Comparison of ENCODE assay signal across 1 cellular context in the genomic region with DNA sequence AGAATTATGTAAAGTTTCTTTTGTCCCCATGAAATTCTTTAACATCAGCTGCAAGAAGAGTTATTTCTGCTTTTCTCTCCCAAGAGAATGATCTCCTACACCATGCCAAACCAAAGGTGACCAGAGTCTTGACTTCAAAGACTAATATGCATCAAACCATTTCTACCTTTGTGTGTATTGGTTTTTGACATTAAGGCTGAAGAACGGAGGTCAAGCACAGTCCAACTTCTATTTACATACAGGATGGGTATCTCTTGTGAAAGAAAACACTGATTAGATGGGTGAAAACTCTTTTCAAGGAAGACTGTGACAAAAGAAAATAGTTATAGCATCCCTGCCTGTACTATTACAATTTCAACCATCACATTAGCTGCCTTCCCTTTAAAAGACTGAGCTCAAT.
TF ChIP-seq lines count a peak whose summit lies in the region.

No MANE protein-coding gene starts in this region.

TF ChIP-seq in HepG2, 621 proteins besides CTCF, POLR2A, EP300 and RAD21 (continued from another document and continues in another):
- TF ChIP-seq, protein P1, sequence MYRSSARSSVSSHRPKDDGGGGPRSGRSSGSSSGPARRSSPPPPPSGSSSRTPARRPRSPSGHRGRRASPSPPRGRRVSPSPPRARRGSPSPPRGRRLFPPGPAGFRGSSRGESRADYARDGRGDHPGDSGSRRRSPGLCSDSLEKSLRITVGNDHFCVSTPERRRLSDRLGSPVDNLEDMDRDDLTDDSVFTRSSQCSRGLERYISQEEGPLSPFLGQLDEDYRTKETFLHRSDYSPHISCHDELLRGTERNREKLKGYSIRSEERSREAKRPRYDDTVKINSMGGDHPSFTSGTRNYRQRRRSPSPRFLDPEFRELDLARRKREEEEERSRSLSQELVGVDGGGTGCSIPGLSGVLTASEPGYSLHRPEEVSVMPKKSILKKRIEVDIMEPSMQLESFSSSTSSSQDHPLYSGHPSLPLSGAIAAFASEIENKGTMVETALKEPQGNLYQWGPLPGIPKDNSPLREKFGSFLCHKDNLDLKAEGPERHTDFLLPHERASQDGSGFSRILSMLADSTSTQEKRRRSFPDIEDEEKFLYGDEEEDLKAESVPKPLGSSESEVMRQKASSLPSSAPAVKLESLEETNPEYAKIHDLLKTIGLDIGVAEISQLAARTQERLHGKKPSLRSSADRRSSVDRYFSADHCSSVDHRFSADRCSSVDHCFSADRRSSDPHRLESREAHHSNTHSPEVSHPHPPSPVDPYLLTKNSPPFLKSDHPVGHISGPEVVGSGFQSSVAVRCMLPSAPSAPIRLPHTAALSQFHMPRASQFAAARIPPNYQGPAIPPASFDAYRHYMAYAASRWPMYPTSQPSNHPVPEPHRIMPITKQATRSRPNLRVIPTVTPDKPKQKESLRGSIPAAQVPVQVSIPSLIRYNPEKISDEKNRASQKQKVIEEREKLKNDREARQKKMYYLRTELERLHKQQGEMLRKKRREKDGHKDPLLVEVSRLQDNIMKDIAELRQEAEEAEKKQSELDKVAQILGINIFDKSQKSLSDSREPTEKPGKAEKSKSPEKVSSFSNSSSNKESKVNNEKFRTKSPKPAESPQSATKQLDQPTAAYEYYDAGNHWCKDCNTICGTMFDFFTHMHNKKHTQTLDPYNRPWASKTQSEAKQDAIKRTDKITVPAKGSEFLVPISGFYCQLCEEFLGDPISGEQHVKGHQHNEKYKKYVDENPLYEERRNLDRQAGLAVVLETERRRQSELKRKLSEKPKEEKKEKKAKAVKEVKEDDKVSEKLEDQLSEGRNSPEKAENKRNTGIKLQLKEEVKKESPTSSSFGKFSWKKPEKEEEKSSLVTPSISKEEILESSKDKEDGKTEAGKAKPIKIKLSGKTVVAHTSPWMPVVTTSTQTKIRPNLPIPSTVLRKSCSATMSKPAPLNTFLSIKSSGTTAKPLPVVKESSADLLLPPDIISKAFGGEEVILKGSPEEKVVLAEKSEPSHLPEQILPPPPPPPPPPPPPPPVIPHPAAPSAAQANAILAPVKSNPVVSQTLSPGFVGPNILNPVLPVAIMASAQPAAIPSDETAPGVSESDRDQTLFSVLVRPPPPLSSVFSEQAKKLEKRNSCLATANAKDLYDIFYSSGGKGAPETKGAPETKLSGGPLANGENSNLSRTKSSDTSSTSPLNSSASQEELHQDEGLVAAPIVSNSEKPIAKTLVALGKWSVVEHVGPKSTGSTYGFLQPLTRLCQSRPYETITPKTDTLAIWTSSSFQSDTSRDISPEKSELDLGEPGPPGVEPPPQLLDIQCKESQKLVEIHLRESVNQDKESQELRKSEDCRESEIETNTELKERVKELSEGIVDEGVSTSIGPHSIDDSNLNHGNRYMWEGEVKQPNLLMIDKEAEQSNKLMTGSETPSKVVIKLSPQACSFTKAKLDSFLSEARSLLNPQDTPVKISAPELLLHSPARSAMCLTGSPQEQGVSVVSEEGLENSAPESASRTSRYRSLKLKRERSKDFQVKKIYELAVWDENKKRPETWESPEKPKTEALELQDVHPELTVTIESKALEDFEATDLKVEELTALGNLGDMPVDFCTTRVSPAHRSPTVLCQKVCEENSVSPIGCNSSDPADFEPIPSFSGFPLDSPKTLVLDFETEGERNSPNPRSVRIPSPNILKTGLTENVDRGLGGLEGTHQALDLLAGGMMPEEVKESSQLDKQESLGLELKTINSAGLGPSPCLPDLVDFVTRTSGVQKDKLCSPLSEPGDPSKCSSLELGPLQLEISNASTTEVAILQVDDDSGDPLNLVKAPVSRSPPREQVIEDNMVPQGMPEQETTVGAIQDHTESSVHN (CRISPR knock-in tag; IDR thresholded peaks at IDR 0.05): no peak
- TF ChIP-seq GFI1 (CRISPR knock-in tag; IDR thresholded peaks at IDR 0.05; ENCODE audit: borderline replicate concordance) (peak; percentile 41; the same call in 1 of the 2 replicates), ELF3 (CRISPR knock-in tag; IDR thresholded peaks at IDR 0.05) (peak; percentile 27; the same call in 1 of the 2 replicates), ZSCAN29 (CRISPR knock-in tag; conservative IDR thresholded peaks at IDR 0.05) (no peak), TSC22D2 (CRISPR knock-in tag; IDR thresholded peaks at IDR 0.05; ENCODE audit: borderline replicate concordance) (no peak), ZMYM4 (CRISPR knock-in tag; IDR thresholded peaks at IDR 0.05) (no peak), MLLT10 (CRISPR knock-in tag; IDR thresholded peaks at IDR 0.05) (no peak), ZBTB7B (CRISPR knock-in tag; IDR thresholded peaks at IDR 0.05) (no peak), ZNF225 (CRISPR knock-in tag; IDR thresholded peaks at IDR 0.05) (no peak), NR2C2 (CRISPR knock-in tag; IDR thresholded peaks at IDR 0.05; ENCODE audit: borderline replicate concordance) (no peak), ZNF652 (CRISPR knock-in tag; IDR thresholded peaks at IDR 0.05; ENCODE audit: borderline replicate concordance, low read depth) (no peak), GABPB1 (CRISPR knock-in tag; IDR thresholded peaks at IDR 0.05) (no peak), ZNF746 (CRISPR knock-in tag; IDR thresholded peaks at IDR 0.05) (no peak), NFE2L2 (IDR thresholded peaks at IDR 0.05; ENCODE audit: low read length) (no peak), FOXP1 (IDR thresholded peaks at IDR 0.05) (no peak), FOXP1 (CRISPR knock-in tag; IDR thresholded peaks at IDR 0.05) (peak; percentile 25; the same call in 1 of the 2 replicates), HDAC2 (CRISPR knock-in tag; IDR thresholded peaks at IDR 0.05) (peak; percentile 34; the same call in 1 of the 2 replicates)
- TF ChIP-seq, protein P2, sequence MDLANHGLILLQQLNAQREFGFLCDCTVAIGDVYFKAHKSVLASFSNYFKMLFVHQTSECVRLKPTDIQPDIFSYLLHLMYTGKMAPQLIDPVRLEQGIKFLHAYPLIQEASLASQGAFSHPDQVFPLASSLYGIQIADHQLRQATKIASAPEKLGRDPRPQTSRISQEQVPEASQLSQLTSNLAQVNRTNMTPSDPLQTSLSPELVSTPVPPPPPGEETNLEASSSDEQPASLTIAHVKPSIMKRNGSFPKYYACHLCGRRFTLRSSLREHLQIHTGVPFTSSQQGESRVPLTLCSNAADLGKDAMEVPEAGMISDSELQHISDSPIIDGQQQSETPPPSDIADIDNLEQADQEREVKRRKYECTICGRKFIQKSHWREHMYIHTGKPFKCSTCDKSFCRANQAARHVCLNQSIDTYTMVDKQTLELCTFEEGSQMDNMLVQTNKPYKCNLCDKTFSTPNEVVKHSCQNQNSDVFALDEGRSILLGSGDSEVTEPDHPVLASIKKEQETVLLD (CRISPR knock-in tag; IDR thresholded peaks at IDR 0.05; ENCODE audit: low read depth): no peak
- TF ChIP-seq, protein P3, sequence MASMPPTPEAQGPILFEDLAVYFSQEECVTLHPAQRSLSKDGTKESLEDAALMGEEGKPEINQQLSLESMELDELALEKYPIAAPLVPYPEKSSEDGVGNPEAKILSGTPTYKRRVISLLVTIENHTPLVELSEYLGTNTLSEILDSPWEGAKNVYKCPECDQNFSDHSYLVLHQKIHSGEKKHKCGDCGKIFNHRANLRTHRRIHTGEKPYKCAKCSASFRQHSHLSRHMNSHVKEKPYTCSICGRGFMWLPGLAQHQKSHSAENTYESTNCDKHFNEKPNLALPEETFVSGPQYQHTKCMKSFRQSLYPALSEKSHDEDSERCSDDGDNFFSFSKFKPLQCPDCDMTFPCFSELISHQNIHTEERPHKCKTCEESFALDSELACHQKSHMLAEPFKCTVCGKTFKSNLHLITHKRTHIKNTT (CRISPR knock-in tag; IDR thresholded peaks at IDR 0.05): no peak
- TF ChIP-seq, protein P4, sequence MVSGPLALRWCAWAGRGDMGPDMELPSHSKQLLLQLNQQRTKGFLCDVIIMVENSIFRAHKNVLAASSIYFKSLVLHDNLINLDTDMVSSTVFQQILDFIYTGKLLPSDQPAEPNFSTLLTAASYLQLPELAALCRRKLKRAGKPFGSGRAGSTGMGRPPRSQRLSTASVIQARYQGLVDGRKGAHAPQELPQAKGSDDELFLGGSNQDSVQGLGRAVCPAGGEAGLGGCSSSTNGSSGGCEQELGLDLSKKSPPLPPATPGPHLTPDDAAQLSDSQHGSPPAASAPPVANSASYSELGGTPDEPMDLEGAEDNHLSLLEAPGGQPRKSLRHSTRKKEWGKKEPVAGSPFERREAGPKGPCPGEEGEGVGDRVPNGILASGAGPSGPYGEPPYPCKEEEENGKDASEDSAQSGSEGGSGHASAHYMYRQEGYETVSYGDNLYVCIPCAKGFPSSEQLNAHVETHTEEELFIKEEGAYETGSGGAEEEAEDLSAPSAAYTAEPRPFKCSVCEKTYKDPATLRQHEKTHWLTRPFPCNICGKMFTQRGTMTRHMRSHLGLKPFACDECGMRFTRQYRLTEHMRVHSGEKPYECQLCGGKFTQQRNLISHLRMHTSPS (CRISPR knock-in tag; IDR thresholded peaks at IDR 0.05; ENCODE audit: low read depth): no peak
- TF ChIP-seq, protein P5, sequence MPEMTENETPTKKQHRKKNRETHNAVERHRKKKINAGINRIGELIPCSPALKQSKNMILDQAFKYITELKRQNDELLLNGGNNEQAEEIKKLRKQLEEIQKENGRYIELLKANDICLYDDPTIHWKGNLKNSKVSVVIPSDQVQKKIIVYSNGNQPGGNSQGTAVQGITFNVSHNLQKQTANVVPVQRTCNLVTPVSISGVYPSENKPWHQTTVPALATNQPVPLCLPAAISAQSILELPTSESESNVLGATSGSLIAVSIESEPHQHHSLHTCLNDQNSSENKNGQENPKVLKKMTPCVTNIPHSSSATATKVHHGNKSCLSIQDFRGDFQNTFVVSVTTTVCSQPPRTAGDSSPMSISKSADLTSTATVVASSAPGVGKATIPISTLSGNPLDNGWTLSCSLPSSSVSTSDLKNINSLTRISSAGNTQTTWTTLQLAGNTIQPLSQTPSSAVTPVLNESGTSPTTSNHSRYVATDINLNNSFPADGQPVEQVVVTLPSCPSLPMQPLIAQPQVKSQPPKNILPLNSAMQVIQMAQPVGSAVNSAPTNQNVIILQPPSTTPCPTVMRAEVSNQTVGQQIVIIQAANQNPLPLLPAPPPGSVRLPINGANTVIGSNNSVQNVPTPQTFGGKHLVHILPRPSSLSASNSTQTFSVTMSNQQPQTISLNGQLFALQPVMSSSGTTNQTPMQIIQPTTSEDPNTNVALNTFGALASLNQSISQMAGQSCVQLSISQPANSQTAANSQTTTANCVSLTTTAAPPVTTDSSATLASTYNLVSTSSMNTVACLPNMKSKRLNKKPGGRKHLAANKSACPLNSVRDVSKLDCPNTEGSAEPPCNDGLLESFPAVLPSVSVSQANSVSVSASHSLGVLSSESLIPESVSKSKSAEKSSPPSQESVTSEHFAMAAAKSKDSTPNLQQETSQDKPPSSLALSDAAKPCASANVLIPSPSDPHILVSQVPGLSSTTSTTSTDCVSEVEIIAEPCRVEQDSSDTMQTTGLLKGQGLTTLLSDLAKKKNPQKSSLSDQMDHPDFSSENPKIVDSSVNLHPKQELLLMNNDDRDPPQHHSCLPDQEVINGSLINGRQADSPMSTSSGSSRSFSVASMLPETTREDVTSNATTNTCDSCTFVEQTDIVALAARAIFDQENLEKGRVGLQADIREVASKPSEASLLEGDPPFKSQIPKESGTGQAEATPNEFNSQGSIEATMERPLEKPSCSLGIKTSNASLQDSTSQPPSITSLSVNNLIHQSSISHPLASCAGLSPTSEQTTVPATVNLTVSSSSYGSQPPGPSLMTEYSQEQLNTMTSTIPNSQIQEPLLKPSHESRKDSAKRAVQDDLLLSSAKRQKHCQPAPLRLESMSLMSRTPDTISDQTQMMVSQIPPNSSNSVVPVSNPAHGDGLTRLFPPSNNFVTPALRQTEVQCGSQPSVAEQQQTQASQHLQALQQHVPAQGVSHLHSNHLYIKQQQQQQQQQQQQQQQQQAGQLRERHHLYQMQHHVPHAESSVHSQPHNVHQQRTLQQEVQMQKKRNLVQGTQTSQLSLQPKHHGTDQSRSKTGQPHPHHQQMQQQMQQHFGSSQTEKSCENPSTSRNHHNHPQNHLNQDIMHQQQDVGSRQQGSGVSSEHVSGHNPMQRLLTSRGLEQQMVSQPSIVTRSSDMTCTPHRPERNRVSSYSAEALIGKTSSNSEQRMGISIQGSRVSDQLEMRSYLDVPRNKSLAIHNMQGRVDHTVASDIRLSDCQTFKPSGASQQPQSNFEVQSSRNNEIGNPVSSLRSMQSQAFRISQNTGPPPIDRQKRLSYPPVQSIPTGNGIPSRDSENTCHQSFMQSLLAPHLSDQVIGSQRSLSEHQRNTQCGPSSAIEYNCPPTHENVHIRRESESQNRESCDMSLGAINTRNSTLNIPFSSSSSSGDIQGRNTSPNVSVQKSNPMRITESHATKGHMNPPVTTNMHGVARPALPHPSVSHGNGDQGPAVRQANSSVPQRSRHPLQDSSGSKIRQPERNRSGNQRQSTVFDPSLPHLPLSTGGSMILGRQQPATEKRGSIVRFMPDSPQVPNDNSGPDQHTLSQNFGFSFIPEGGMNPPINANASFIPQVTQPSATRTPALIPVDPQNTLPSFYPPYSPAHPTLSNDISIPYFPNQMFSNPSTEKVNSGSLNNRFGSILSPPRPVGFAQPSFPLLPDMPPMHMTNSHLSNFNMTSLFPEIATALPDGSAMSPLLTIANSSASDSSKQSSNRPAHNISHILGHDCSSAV (CRISPR knock-in tag; IDR thresholded peaks at IDR 0.05; ENCODE audit: borderline replicate concordance): no peak
- TF ChIP-seq, protein P6, sequence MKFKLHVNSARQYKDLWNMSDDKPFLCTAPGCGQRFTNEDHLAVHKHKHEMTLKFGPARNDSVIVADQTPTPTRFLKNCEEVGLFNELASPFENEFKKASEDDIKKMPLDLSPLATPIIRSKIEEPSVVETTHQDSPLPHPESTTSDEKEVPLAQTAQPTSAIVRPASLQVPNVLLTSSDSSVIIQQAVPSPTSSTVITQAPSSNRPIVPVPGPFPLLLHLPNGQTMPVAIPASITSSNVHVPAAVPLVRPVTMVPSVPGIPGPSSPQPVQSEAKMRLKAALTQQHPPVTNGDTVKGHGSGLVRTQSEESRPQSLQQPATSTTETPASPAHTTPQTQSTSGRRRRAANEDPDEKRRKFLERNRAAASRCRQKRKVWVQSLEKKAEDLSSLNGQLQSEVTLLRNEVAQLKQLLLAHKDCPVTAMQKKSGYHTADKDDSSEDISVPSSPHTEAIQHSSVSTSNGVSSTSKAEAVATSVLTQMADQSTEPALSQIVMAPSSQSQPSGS (CRISPR knock-in tag; IDR thresholded peaks at IDR 0.05): no peak
- TF ChIP-seq, protein P7, sequence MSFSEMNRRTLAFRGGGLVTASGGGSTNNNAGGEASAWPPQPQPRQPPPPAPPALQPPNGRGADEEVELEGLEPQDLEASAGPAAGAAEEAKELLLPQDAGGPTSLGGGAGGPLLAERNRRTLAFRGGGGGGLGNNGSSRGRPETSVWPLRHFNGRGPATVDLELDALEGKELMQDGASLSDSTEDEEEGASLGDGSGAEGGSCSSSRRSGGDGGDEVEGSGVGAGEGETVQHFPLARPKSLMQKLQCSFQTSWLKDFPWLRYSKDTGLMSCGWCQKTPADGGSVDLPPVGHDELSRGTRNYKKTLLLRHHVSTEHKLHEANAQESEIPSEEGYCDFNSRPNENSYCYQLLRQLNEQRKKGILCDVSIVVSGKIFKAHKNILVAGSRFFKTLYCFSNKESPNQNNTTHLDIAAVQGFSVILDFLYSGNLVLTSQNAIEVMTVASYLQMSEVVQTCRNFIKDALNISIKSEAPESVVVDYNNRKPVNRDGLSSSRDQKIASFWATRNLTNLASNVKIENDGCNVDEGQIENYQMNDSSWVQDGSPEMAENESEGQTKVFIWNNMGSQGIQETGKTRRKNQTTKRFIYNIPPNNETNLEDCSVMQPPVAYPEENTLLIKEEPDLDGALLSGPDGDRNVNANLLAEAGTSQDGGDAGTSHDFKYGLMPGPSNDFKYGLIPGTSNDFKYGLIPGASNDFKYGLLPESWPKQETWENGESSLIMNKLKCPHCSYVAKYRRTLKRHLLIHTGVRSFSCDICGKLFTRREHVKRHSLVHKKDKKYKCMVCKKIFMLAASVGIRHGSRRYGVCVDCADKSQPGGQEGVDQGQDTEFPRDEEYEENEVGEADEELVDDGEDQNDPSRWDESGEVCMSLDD (CRISPR knock-in tag; IDR thresholded peaks at IDR 0.05; ENCODE audit: borderline replicate concordance): no peak
